ENCODE assay signal across 8 cellular contexts in the genomic region with DNA sequence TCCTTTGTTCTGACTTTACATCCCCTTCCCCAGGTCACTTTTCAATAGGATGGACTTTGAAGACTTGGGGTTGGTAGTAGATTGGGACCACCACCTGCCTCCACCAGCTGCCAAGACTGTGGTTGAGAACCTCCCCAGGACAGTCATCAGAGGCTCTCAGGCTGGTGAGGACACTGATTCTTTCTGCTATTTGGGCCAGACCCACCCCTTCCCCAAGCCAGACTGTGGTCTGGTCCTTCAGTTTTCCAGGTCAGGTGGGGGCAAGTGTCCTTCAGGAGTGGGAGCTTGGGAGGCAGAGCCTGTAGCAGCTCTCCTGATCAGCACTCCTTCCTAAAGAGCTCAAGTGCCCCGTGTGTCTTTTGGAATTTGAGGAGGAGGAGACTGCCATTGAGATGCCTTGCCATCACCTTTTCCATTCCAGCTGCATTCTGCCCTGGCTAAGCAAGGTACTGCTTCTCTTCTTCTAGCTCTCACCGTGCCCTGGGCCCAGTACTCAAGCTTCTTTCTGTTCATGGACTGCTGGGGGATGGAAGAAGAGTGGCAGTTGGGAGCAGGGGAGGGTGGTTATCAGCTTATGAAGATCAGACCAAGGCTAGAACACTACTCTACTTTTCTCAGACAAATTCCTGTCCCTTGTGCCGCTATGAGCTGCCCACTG. TPM values are rescaled to one million over a fixed set of nuclear protein-coding genes. Genes with fewer than 3 reads are reported as not detected.
DNase-seq lines count a peak whose midpoint lies in the region; ATAC-seq and TF ChIP-seq lines count a peak whose summit lies in the region.

No MANE protein-coding gene starts in this region.

- H3K27me3 Mint-ChIP-seq in natural killer cell treated with Interleukin-12 subunit alpha and Interleukin-12 subunit beta and Interleukin-15 and Interleukin-18, amount 100 ng/mL, for 72 hours, result no peaks in the 10 kb centered on the region

- no peaks in the 10 kb centered on the region for H3K9me3 ChIP-seq in KOPT-K1 (ENCODE audit: insufficient read depth, low read length, poor library complexity, severe bottlenecking)

- H3K27ac Mint-ChIP-seq in natural killer cell treated with Interleukin-12 subunit alpha and Interleukin-12 subunit beta and Interleukin-15 and Interleukin-18, amount 100 ng/mL, for 72 hours, result peak overlapping the region; percentile 91 to 100

- H3K4me1 Mint-ChIP-seq in natural killer cell treated with Interleukin-12 subunit alpha and Interleukin-12 subunit beta and Interleukin-15 and Interleukin-18, amount 100 ng/mL, for 72 hours (ENCODE audit: low read depth in 2 of 2), result peaks cover 26 to 30% of the 10 kb centered on the region in 2 donors

- peak overlapping the region; percentile 76 for H3K27ac ChIP-seq in KOPT-K1 (ENCODE audit: low read depth, low read length, poor library complexity, severe bottlenecking)
- H3K27ac ChIP-seq in cingulate gyrus (ENCODE audit: low read depth, low read length), result peak overlapping the region; percentile 86

- DNase-seq in AG09309 (ENCODE audit: low read depth) (no peak), mesenteric fat pad (ENCODE audit: low spot score) (no peak), HT-29 (ENCODE audit: low spot score) (no peak), NCI-H2196 treated with DMSO at 0.1 percent for 48 hours (lab: John Stamatoyannopoulos, UW; ENCODE audit: unreplicated experiment) (no peak)
- DNase-seq in natural killer cell treated with Interleukin-12 subunit alpha and Interleukin-12 subunit beta and Interleukin-15 and Interleukin-18, amount 100 ng/mL, for 72 hours (ENCODE audit: low spot score), result no peak

- H3K36me3 Mint-ChIP-seq in natural killer cell treated with Interleukin-12 subunit alpha and Interleukin-12 subunit beta and Interleukin-15 and Interleukin-18, amount 100 ng/mL, for 72 hours, result no peaks in the 10 kb centered on the region

- H3K4me3 ChIP-seq in AG09309 (ENCODE audit: control insufficient read depth, low read depth, low read length), result peak overlapping the region; percentile 73

- peak overlapping the region; percentile 99 for H3K4me3 Mint-ChIP-seq in natural killer cell treated with Interleukin-12 subunit alpha and Interleukin-12 subunit beta and Interleukin-15 and Interleukin-18, amount 100 ng/mL, for 72 hours

- no peaks in the 10 kb centered on the region for H3K9me3 Mint-ChIP-seq in natural killer cell treated with Interleukin-12 subunit alpha and Interleukin-12 subunit beta and Interleukin-15 and Interleukin-18, amount 100 ng/mL, for 72 hours

- peaks cover 23% of the 10 kb centered on the region for H3K36me3 ChIP-seq in KOPT-K1 (ENCODE audit: insufficient read depth, low read length)

- no peak for TF ChIP-seq CTCF in AG09309 (IDR thresholded peaks at IDR 0.05; ENCODE audit: control insufficient read depth, insufficient read depth, low read depth, low read length, missing control alignments)

- no peak for ATAC-seq in natural killer cell treated with Interleukin-12 subunit alpha and Interleukin-12 subunit beta and Interleukin-15 and Interleukin-18, amount 100 ng/mL, for 72 hours
- no peak for ATAC-seq in HG03354 (IDR thresholded peaks at IDR 0.05; ENCODE audit: poor library complexity, severe bottlenecking, unreplicated experiment)

RNA-seq across cellular contexts. Expression of a gene that starts 1.1 kb away (rescaled TPM):
- total RNA-seq in natural killer cell treated with Interleukin-12 subunit alpha and Interleukin-12 subunit beta and Interleukin-15 and Interleukin-18, amount 100 ng/mL, for 72 hours, result 100 to 1,000 TPM; 116 to 149 TPM
- total RNA-seq in mesenteric fat pad, result 110 TPM
- 107 and 109 TPM in 2 replicates for total RNA-seq in HT-29 (2014; rRNA removed; shearing (Covaris generic))

RNA-seq across cellular contexts. Expression of a gene that starts 5.9 kb away (rescaled TPM):
- total RNA-seq in natural killer cell treated with Interleukin-12 subunit alpha and Interleukin-12 subunit beta and Interleukin-15 and Interleukin-18, amount 100 ng/mL, for 72 hours, result 1 to 10 TPM; 4.7 to 6.4 TPM
- 27.7 TPM for total RNA-seq in mesenteric fat pad
- 12.1 and 12.3 TPM in 2 replicates for total RNA-seq in HT-29 (2014; rRNA removed; shearing (Covaris generic))

RNA-seq across cellular contexts. Expression of a gene that starts 12.4 kb away (rescaled TPM):
- total RNA-seq in natural killer cell treated with Interleukin-12 subunit alpha and Interleukin-12 subunit beta and Interleukin-15 and Interleukin-18, amount 100 ng/mL, for 72 hours, result 10 to 100 TPM; 30.5 to 50.7 TPM
- total RNA-seq in mesenteric fat pad, result 70.3 TPM
- total RNA-seq in HT-29 (2014; rRNA removed; shearing (Covaris generic)), result 2.7 and 10.4 TPM in 2 replicates

RNA-seq across cellular contexts. Expression of a gene that starts 15.3 kb away (rescaled TPM):
- 10 to 100 TPM; 29.1 to 29.2 TPM for total RNA-seq in natural killer cell treated with Interleukin-12 subunit alpha and Interleukin-12 subunit beta and Interleukin-15 and Interleukin-18, amount 100 ng/mL, for 72 hours
- total RNA-seq in mesenteric fat pad, result 26.3 TPM
- total RNA-seq in HT-29 (2014; rRNA removed; shearing (Covaris generic)), result 40.0 and 47.9 TPM in 2 replicates

RNA-seq across cellular contexts. Expression of a gene that starts 19.2 kb away (rescaled TPM):
- 100 to 1,000 TPM in 1 of 2 donors, 10 to 100 TPM in 1; 83.2 to 160 TPM for total RNA-seq in natural killer cell treated with Interleukin-12 subunit alpha and Interleukin-12 subunit beta and Interleukin-15 and Interleukin-18, amount 100 ng/mL, for 72 hours
- total RNA-seq in mesenteric fat pad, result 73.3 TPM
- 92.3 and 93.1 TPM in 2 replicates for total RNA-seq in HT-29 (2014; rRNA removed; shearing (Covaris generic))
